In the genomic region with DNA sequence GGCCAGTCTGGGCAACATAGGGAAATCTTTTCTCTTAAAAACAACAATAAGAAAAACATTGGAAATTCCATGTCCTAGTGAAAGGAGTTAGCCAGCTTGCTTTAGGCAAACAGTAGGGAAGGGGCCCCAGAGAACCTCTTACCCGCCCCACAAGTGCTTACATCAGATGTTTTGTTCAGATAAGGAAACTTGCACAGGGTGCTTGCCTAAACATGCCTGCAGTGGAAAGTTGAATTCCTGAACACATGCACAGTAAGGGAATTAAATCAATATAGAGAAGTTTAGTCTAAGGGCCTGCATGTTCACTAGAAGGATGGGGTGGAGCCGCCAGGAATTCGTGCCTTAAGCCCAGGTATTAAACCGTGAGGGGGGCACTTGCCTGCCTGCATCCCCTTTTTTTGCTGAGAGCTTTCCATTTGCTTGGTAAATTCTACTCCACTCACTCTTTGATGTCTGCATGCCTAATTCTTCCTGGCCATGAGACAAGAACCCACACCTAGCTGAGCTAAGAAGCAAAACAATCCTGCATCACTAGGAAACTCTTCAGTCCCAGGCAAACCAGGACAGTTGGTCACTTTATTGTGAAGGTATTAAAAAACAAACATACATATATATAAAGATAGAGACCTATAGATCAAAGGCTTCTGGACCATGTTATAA, we compare ENCODE assay signal across 20 cellular contexts.
DNase-seq lines count a peak whose midpoint lies in the region; ATAC-seq, FAIRE-seq and TF ChIP-seq lines count a peak whose summit lies in the region.
"Had no signal": no experiment of that assay in that cellular context is flagged by ENCODE, and none has a peak within 500 bp of the region (broad histone marks: within the 10 kb centered on the region; RNA-seq: fewer than 3 reads in every experiment).

No MANE protein-coding gene starts in this region.

- ATAC-seq in RWPE2 (ENCODE audit: low read depth) (peak; percentile 55), HG03460 (IDR thresholded peaks at IDR 0.05; ENCODE audit: unreplicated experiment) (no peak), GM21423 (IDR thresholded peaks at IDR 0.05; ENCODE audit: unreplicated experiment) (no peak), HG02981 (IDR thresholded peaks at IDR 0.05; ENCODE audit: unreplicated experiment) (no peak)

- dilution Hi-C loops in keratinocyte (cut with MboI; ENCODE audit: extremely low pct_ligation_motif_present, low sequenced_read_pairs) = no loop called here

- H3K4me3 ChIP-seq in HUES48 (ENCODE audit: low read depth, low read length) (no peak overlapping the region; the same call in 1 of the 2 replicates), RWPE2 (ENCODE audit: severe bottlenecking) (no peak overlapping the region), epithelial cell of esophagus (ENCODE audit: low read length) (no peak overlapping the region), keratinocyte (ENCODE audit: control insufficient read depth in 2 of 3, extremely low read depth in 1 of 3, insufficient read depth in 2 of 3, low read depth in 1 of 3, low read length in 3 of 3) (no peak overlapping the region)
- H3K4me3 ChIP-seq: GM23248, PC-9, SK-N-MC had no signal

- H3K79me2 ChIP-seq in keratinocyte (ENCODE audit: control insufficient read depth, insufficient read depth, low read length) = no peaks in the 10 kb centered on the region

- H3K9me3 ChIP-seq in HUES48 (ENCODE audit: control insufficient read depth, insufficient read depth, low read length) = no peaks in the 10 kb centered on the region
- H3K9me3 ChIP-seq in RWPE2 (ENCODE audit: severe bottlenecking) = no peaks in the 10 kb centered on the region
- peaks cover 3% of the 10 kb centered on the region for H3K9me3 ChIP-seq in keratinocyte (ENCODE audit: control insufficient read depth, low read depth, low read length)

- H3K4me1 ChIP-seq in HUES48 (ENCODE audit: control insufficient read depth, insufficient read depth, low read length) = peaks cover 95% of the 10 kb centered on the region
- H3K4me1 ChIP-seq in RWPE2 (ENCODE audit: insufficient read depth, poor library complexity, severe bottlenecking) = peaks cover 12% of the 10 kb centered on the region
- H3K4me1 ChIP-seq in keratinocyte (ENCODE audit: control insufficient read depth, extremely low read depth, insufficient read depth, low read length) = peaks cover 18% of the 10 kb centered on the region

- no peak for DNase-seq in RWPE2 (ENCODE audit: low spot score)
- DNase-seq in epithelial cell of esophagus (ENCODE audit: low read depth) = peak; percentile 89
- DNase-seq in keratinocyte (ENCODE audit: low read depth, low spot score) = peak; percentile 35
- DNase-seq in NCI-H187 treated with DMSO at 0.1 percent for 48 hours (lab: John Stamatoyannopoulos, UW) = no peak
- DNase-seq: ACHN, AML-193, COR-L47, DMS79, GM23248, HFFc6, NCI-H187, NCI-H446, NCI-H774, PC-9, T-helper 1 cell had no signal

- no peaks in the 10 kb centered on the region for H4K20me1 ChIP-seq in keratinocyte (ENCODE audit: control insufficient read depth, extremely low read depth, insufficient read depth, low read length)

- H3K27ac ChIP-seq in HUES48 (ENCODE audit: low read depth, low read length) = peak overlapping the region; percentile 14
- no peak overlapping the region for H3K27ac ChIP-seq in RWPE2 (ENCODE audit: poor library complexity, severe bottlenecking)
- peak overlapping the region; percentile 4 for H3K27ac ChIP-seq in keratinocyte (ENCODE audit: control insufficient read depth, insufficient read depth, low read length)
- H3K27ac ChIP-seq: GM23248, PC-9, SK-N-MC had no signal

- H3K36me3 ChIP-seq in HUES48 (ENCODE audit: control insufficient read depth, insufficient read depth, low read length) (peaks cover 99% of the 10 kb centered on the region), RWPE2 (ENCODE audit: low read depth) (no peaks in the 10 kb centered on the region), keratinocyte (ENCODE audit: control insufficient read depth in 2 of 2, extremely low read depth in 1 of 2, insufficient read depth in 2 of 2, low read length in 2 of 2) (no peaks in the 10 kb centered on the region)

- H3K9ac ChIP-seq in HUES48 (ENCODE audit: low read depth, low read length) (no peak overlapping the region), keratinocyte (ENCODE audit: control insufficient read depth, extremely low read depth, insufficient read depth, low read length) (no peak overlapping the region)
- H3K9ac ChIP-seq: GM23248 had no signal

- H3K4me2 ChIP-seq in keratinocyte (ENCODE audit: control insufficient read depth, extremely low read depth, insufficient read depth, low read depth, low read length) = peak overlapping the region; percentile 38
- H3K4me2 ChIP-seq: PC-9 had no signal

- TF ChIP-seq CTCF in RWPE2 (IDR thresholded peaks at IDR 0.05; ENCODE audit: poor library complexity, severe bottlenecking) = no peak
- TF ChIP-seq CTCF in epithelial cell of esophagus (IDR thresholded peaks at IDR 0.05; ENCODE audit: insufficient read depth, low read depth, low read length, missing control alignments) = no peak
- no peak for TF ChIP-seq CTCF in keratinocyte (optimal IDR thresholded peaks at IDR 0.05 in 1 of 3, IDR thresholded peaks at IDR 0.05 in 1 of 3, conservative IDR thresholded peaks at IDR 0.05 in 1 of 3; ENCODE audit: extremely low read depth in 1 of 3, insufficient read depth in 2 of 3, low read length in 3 of 3)

- H3K9me1 ChIP-seq in keratinocyte (ENCODE audit: control insufficient read depth, extremely low read depth, insufficient read depth, low read length) = no peaks in the 10 kb centered on the region

- no peak overlapping the region for H2AFZ ChIP-seq in keratinocyte (ENCODE audit: control insufficient read depth, low read length)
- H2AFZ ChIP-seq: GM23248, PC-9 had no signal

- H3K27me3 ChIP-seq in HUES48 (ENCODE audit: control insufficient read depth, insufficient read depth, low read length) (no peaks in the 10 kb centered on the region), RWPE2 (ENCODE audit: insufficient read depth, poor library complexity, severe bottlenecking) (no peaks in the 10 kb centered on the region), keratinocyte (ENCODE audit: control insufficient read depth, extremely low read depth, insufficient read depth, low read length) (no peaks in the 10 kb centered on the region)

- FAIRE-seq in keratinocyte (lab: Jason Lieb, UNC) = peak; percentile 64

Comparison
In these comparisons a context has a peak if more than half of its experiments do, and no peak if none do; other contexts are left out.
1. DNase-seq: peak in epithelial cell of esophagus (single experiment) and keratinocyte (single experiment); none in RWPE2 (single experiment) and NCI-H187 treated with DMSO at 0.1 percent for 48 hours (single experiment).